In the genomic region with DNA sequence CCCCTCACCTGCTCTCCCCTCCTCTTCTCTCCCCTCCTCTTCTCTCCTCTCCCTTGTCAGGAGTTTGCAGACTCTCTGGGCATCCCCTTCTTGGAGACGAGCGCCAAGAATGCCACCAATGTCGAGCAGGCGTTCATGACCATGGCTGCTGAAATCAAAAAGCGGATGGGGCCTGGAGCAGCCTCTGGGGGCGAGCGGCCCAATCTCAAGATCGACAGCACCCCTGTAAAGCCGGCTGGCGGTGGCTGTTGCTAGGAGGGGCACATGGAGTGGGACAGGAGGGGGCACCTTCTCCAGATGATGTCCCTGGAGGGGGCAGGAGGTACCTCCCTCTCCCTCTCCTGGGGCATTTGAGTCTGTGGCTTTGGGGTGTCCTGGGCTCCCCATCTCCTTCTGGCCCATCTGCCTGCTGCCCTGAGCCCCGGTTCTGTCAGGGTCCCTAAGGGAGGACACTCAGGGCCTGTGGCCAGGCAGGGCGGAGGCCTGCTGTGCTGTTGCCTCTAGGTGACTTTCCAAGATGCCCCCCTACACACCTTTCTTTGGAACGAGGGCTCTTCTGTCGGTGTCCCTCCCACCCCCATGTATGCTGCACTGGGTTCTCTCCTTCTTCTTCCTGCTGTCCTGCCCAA, we compare ENCODE assay signal across 17 cellular contexts. TPM values are rescaled to one million over a fixed set of nuclear protein-coding genes. Genes with fewer than 3 reads are reported as not detected.
DNase-seq lines count a peak whose midpoint lies in the region; ATAC-seq, FAIRE-seq and TF ChIP-seq lines count a peak whose summit lies in the region.
"Had no signal": no experiment of that assay in that cellular context is flagged by ENCODE, and none has a peak within 500 bp of the region (broad histone marks: within the 10 kb centered on the region; RNA-seq: fewer than 3 reads in every experiment).

No MANE protein-coding gene starts in this region.

- CTCF ChIA-PET in GM12878 (lab: Yijun Ruan, JAX), result no interaction called here

- intact Hi-C loops in GM12878 (cut with micrococcal nuclease; ENCODE audit: unreplicated experiment), result no loop called here

- 98% methylated on average over 14 of the region's 14 CpGs for WGBS in GM12878 (ENCODE audit: insufficient coverage, insufficient replicate concordance, low lambda C conversion rate, missing lambda C conversion rate)
- no CpG with 5 or more reads among the region's 14 CpGs for WGBS in neuronal stem cell (ENCODE audit: extremely low coverage in 2 of 2, insufficient read length in 2 of 2, insufficient replicate concordance in 1 of 2), 2 donors

- RAD21 ChIA-PET in GM12878 (lab: Charles Lee; ENCODE audit: unreplicated experiment), result no interaction called here

- no peak overlapping the region for H2AFZ ChIP-seq in GM12878 (ENCODE audit: control insufficient read depth, low read depth, low read length)
- H2AFZ ChIP-seq in neuronal stem cell (ENCODE audit: low read length), result no peak overlapping the region

- H2BK12ac ChIP-seq in neuronal stem cell (ENCODE audit: low read length), result no peak overlapping the region

- H3K14ac ChIP-seq in neuronal stem cell (ENCODE audit: low read length), result no peak overlapping the region

- DNase-seq in GM12878 (ENCODE audit: low read depth, low spot score), result no peak
- no peak for DNase-seq in neural crest cell (ENCODE audit: low read depth, low spot score)
- no peak for DNase-seq in HuH-7.5 (ENCODE audit: low spot score)
- DNase-seq in NCI-H1436 (lab: John Stamatoyannopoulos, UW), result no peak
- no peak for DNase-seq in neuronal stem cell (ENCODE audit: low spot score)
- DNase-seq: 8988T; AML-193; C1 segment of cervical spinal cord; Calu3; CD4-positive, alpha-beta T cell; HCEC 1CT; KBM-7 had no signal

- no peak overlapping the region for H3K23ac ChIP-seq in neuronal stem cell (ENCODE audit: low read depth, low read length, poor library complexity)

- no peak for FAIRE-seq in GM12878 (lab: Jason Lieb, UNC)
- FAIRE-seq: GM19239, HepG2 had no signal

- no peak for TF ChIP-seq CTCF in GM12878 (IDR thresholded peaks at IDR 0.05 in 2 of 3, conservative IDR thresholded peaks at IDR 0.05 in 1 of 3; ENCODE audit: control insufficient read depth in 2 of 3, extremely low read depth in 1 of 3, insufficient read depth in 1 of 3, low read depth in 3 of 3, low read length in 3 of 3)
- no peak for TF ChIP-seq CTCF in neural crest cell (conservative IDR thresholded peaks at IDR 0.05)

- H3K9ac ChIP-seq in BLaER1, result no peak overlapping the region
- no peak overlapping the region for H3K9ac ChIP-seq in GM12878 (ENCODE audit: control insufficient read depth, insufficient read depth, low read length)
- H3K9ac ChIP-seq in neuronal stem cell (ENCODE audit: low read depth, low read length, poor library complexity), result no peak overlapping the region

- H3K27ac ChIP-seq in BLaER1 (no peak overlapping the region), GM12878 (ENCODE audit: control insufficient read depth, insufficient read depth) (no peak overlapping the region), neuronal stem cell (replicated peaks; ENCODE audit: low read length) (no peak overlapping the region)

- no peak overlapping the region for H3K27ac Mint-ChIP-seq in neural crest cell (ENCODE audit: unreplicated experiment)
- H3K27ac Mint-ChIP-seq: CD4-positive, alpha-beta T cell had no signal

- H4K20me1 ChIP-seq in BLaER1 (peaks cover 84% of the 10 kb centered on the region), GM12878 (ENCODE audit: control insufficient read depth, insufficient read depth) (no peaks in the 10 kb centered on the region)

- H2AK5ac ChIP-seq in neuronal stem cell (ENCODE audit: low read depth, low read length), result no peak overlapping the region

- ATAC-seq in GM12878, result no peak
- ATAC-seq: HepG2 had no signal

- peaks cover 54% of the 10 kb centered on the region for H3K36me3 ChIP-seq in BLaER1
- H3K36me3 ChIP-seq in GM12878 (ENCODE audit: control insufficient read depth in 2 of 2, insufficient read depth in 2 of 2, low read length in 1 of 2), result peaks cover 20 to 32% of the 10 kb centered on the region in 2 experiments
- peaks cover 37 to 56% of the 10 kb centered on the region in 2 donors for H3K36me3 ChIP-seq in neuronal stem cell (replicated peaks in 1 of 2; ENCODE audit: control insufficient read depth in 2 of 2, insufficient read depth in 2 of 2, low read length in 2 of 2)

- H3K79me1 ChIP-seq in neuronal stem cell (ENCODE audit: low read depth, low read length), result peaks cover 2% of the 10 kb centered on the region

- H3K79me2 ChIP-seq in GM12878 (ENCODE audit: control insufficient read depth, insufficient read depth, low read length), result peaks cover 1% of the 10 kb centered on the region

- no peaks in the 10 kb centered on the region for H3K9me3 ChIP-seq in BLaER1
- H3K9me3 ChIP-seq in GM12878 (replicated peaks; ENCODE audit: control insufficient read depth, insufficient read depth, low read length), result no peaks in the 10 kb centered on the region
- H3K9me3 ChIP-seq in neuronal stem cell (replicated peaks in 1 of 2; ENCODE audit: control insufficient read depth in 2 of 2, insufficient read depth in 1 of 2, low read depth in 1 of 2, low read length in 2 of 2), result no peaks in the 10 kb centered on the region

- H3K18ac ChIP-seq in neuronal stem cell (ENCODE audit: low read length), result no peak overlapping the region

- H3K4me2 ChIP-seq in BLaER1 (peak overlapping the region; percentile 52), GM12878 (ENCODE audit: control insufficient read depth, insufficient read depth) (no peak overlapping the region), neuronal stem cell (ENCODE audit: insufficient read depth, low read length, poor library complexity, severe bottlenecking) (no peak overlapping the region)

- H2BK120ac ChIP-seq in neuronal stem cell (ENCODE audit: low read depth, low read length), result no peak overlapping the region

- peaks cover 15% of the 10 kb centered on the region for H3K27me3 Mint-ChIP-seq in neural crest cell (ENCODE audit: low read depth)
- H3K27me3 Mint-ChIP-seq: CD4-positive, alpha-beta T cell had no signal

- H3K4me1 ChIP-seq in BLaER1 (peaks cover 49% of the 10 kb centered on the region), GM12878 (ENCODE audit: control insufficient read depth, insufficient read depth, low read length) (peaks cover 5% of the 10 kb centered on the region), neuronal stem cell (ENCODE audit: control insufficient read depth in 2 of 2, insufficient read depth in 1 of 2, low read depth in 1 of 2, low read length in 2 of 2) (peaks cover 15 to 27% of the 10 kb centered on the region in 2 donors)

- SMC1A ChIA-PET in GM12878 (lab: Charles Lee; ENCODE audit: uncharacterized antibody, unreplicated experiment), result no interaction called here

- peaks cover 23% of the 10 kb centered on the region for H3K4me1 Mint-ChIP-seq in neural crest cell

- TF ChIP-seq POLR2A in GM12878 (IDR thresholded peaks at IDR 0.05; ENCODE audit: low read depth, low read length), result no peak

- H3K4ac ChIP-seq in neuronal stem cell (ENCODE audit: low read length), result no peak overlapping the region

- BruUV-seq in GM12878 (replicated peaks; lab: Mats Ljungman, UMichigan), result TSS peak; percentile 10

- no peaks in the 10 kb centered on the region for H3K27me3 ChIP-seq in BLaER1
- H3K27me3 ChIP-seq in GM12878 (replicated peaks in 1 of 2; ENCODE audit: control insufficient read depth in 2 of 2, insufficient read depth in 2 of 2, low read length in 1 of 2), result no peaks in the 10 kb centered on the region
- no peaks in the 10 kb centered on the region for H3K27me3 ChIP-seq in neuronal stem cell (ENCODE audit: control insufficient read depth in 3 of 3, insufficient read depth in 3 of 3, low read depth in 1 of 3, low read length in 3 of 3)

- H4K8ac ChIP-seq in neuronal stem cell (ENCODE audit: low read depth, low read length), result no peak overlapping the region

- no peaks in the 10 kb centered on the region for H3K9me3 Mint-ChIP-seq in neural crest cell
- H3K9me3 Mint-ChIP-seq: CD4-positive, alpha-beta T cell had no signal

- no peak overlapping the region for H3K4me3 ChIP-seq in BLaER1
- no peak overlapping the region for H3K4me3 ChIP-seq in GM12878
- no peak overlapping the region for H3K4me3 ChIP-seq in neuronal stem cell (ENCODE audit: low read length in 2 of 2)

- POLR2A ChIA-PET in GM12878 (lab: Charles Lee), result no interaction called here

- H2BK15ac ChIP-seq in neuronal stem cell (ENCODE audit: low read length), result no peak overlapping the region

- H3K36me3 Mint-ChIP-seq in neural crest cell (ENCODE audit: low read depth), result peaks cover 2% of the 10 kb centered on the region

- no peak for TF ChIP-seq EP300 in GM12878 (IDR thresholded peaks at IDR 0.05; ENCODE audit: borderline replicate concordance in 1 of 2, control insufficient read depth in 1 of 2, low read depth in 2 of 2, low read length in 2 of 2)

- H2BK5ac ChIP-seq in neuronal stem cell (ENCODE audit: low read length), result no peak overlapping the region

- H4K91ac ChIP-seq in neuronal stem cell (ENCODE audit: low read depth, low read length, poor library complexity), result no peak overlapping the region

- in situ Hi-C loops in GM12878 (cut with MboI), result no loop called here

- H3K4me3 Mint-ChIP-seq in neural crest cell, result peak overlapping the region; percentile 66

- no peak for TF ChIP-seq RAD21 in GM12878 (IDR thresholded peaks at IDR 0.05; ENCODE audit: insufficient read depth, low read depth, low read length)

RNA-seq across cellular contexts. Expression of gene CNIH2, which starts 1.9 kb away (rescaled TPM):
- polyA plus RNA-seq in PFSK-1 (2012; ENCODE audit: insufficient read length, low read depth), result 0.30 TPM
- 0.32 and 0.58 TPM in 2 replicates for total RNA-seq in GM12878 (2013; cell fraction: nucleolus; rRNA removed)
- total RNA-seq in GM12878 (2014; rRNA removed) (0.38 and 0.62 TPM in 2 replicates), GM12878 (2014; rRNA removed; fragmentation: Illumina TruSeq; extraction: Trizol) (0.23 and 0.27 TPM in 2 replicates), GM12878 (2021) (1.2 and 2.0 TPM in 2 replicates), neural crest cell (44.6 and 46.0 TPM in 2 replicates)
- polyA plus RNA-seq in GM12878 (2011; ENCODE audit: low read depth), result 0.29 TPM
- polyA plus RNA-seq in GM12878 (2011; rRNA removed) (0.73 and 0.76 TPM in 2 replicates), GM12878 (2014; fragmentation: Illumina TruSeq; extraction: Trizol) (0.82 and 0.90 TPM in 2 replicates), GM12878 (2014; fragmentation: Nextera tagmentation; extraction: Ambion mirVana) (under 1 TPM in 1 of 2 experiments, not detected in 1; 0.07 TPM), GM12878 (2014; rRNA removed) (1.0 and 1.3 TPM in 2 replicates), GM12878 (2016; fragmentation: Nextera tagmentation; extraction: Ambion mirVana) (under 1 TPM in 1 of 2 experiments, not detected in 1; 0.19 TPM)
- polyA plus RNA-seq in GM12878 (2011; cell fraction: cytosol; rRNA removed), result 0.90 and 1.0 TPM in 2 replicates
- polyA plus RNA-seq in GM12878 (2011; cell fraction: nucleus; rRNA removed), result 2.7 and 2.9 TPM in 2 replicates
- 0.77 and 0.97 TPM in 2 replicates for polyA plus RNA-seq in GM12878 (2012)
- 1.1 TPM in 1 of 2 replicates, not detected in the other for polyA minus RNA-seq in GM12878 (2011; rRNA and poly(A)+ RNA removed)
- polyA minus RNA-seq in GM12878 (2011; cell fraction: cytosol; rRNA and poly(A)+ RNA removed), result not detected in 2 replicates
- 0.24 and 0.57 TPM in 2 replicates for polyA minus RNA-seq in GM12878 (2011; cell fraction: nucleus; rRNA and poly(A)+ RNA removed)
- 24.3 TPM for polyA plus RNA-seq in neuronal stem cell (2013, experiment 1 of 2)
- 24.3 TPM for polyA plus RNA-seq in neuronal stem cell (2013, experiment 2 of 2)

RNA-seq across cellular contexts. Expression of gene RAB1B, which starts 7.7 kb away (rescaled TPM):
- polyA plus RNA-seq in PFSK-1 (2012; ENCODE audit: insufficient read length, low read depth), result 123 TPM
- 16.5 and 17.0 TPM in 2 replicates for total RNA-seq in GM12878 (2013; cell fraction: nucleolus; rRNA removed)
- 130 and 142 TPM in 2 replicates for total RNA-seq in GM12878 (2014; rRNA removed)
- total RNA-seq in GM12878 (2014; rRNA removed; fragmentation: Illumina TruSeq; extraction: Trizol), result 61.7 and 69.3 TPM in 2 replicates
- total RNA-seq in GM12878 (2021), result 138 and 150 TPM in 2 replicates
- polyA plus RNA-seq in GM12878 (2011; ENCODE audit: low read depth), result 39.7 TPM
- polyA plus RNA-seq in GM12878 (2011; rRNA removed), result 53.4 and 130 TPM in 2 replicates
- polyA plus RNA-seq in GM12878 (2011; cell fraction: cytosol; rRNA removed), result 222 and 264 TPM in 2 replicates
- 109 and 129 TPM in 2 replicates for polyA plus RNA-seq in GM12878 (2011; cell fraction: nucleus; rRNA removed)
- 97.6 and 106 TPM in 2 replicates for polyA plus RNA-seq in GM12878 (2012)
- 65.1 and 117 TPM in 2 replicates for polyA plus RNA-seq in GM12878 (2014; fragmentation: Illumina TruSeq; extraction: Trizol)
- polyA plus RNA-seq in GM12878 (2014; fragmentation: Nextera tagmentation; extraction: Ambion mirVana), result 10 to 100 TPM; 10.4 to 15.6 TPM
- polyA plus RNA-seq in GM12878 (2014; rRNA removed), result 193 and 221 TPM in 2 replicates
- polyA plus RNA-seq in GM12878 (2016; fragmentation: Nextera tagmentation; extraction: Ambion mirVana), result 10 to 100 TPM; 66.1 to 76.4 TPM
- polyA minus RNA-seq in GM12878 (2011; rRNA and poly(A)+ RNA removed), result 105 and 171 TPM in 2 replicates
- 62.7 and 73.4 TPM in 2 replicates for polyA minus RNA-seq in GM12878 (2011; cell fraction: cytosol; rRNA and poly(A)+ RNA removed)
- 14.0 and 21.5 TPM in 2 replicates for polyA minus RNA-seq in GM12878 (2011; cell fraction: nucleus; rRNA and poly(A)+ RNA removed)
- total RNA-seq in neural crest cell, result 114 and 116 TPM in 2 replicates
- polyA plus RNA-seq in neuronal stem cell (2013, experiment 1 of 2), result 109 TPM
- polyA plus RNA-seq in neuronal stem cell (2013, experiment 2 of 2), result 106 TPM

RNA-seq across cellular contexts. Expression of gene YIF1A, which starts 12.8 kb away (rescaled TPM):
- polyA plus RNA-seq in PFSK-1 (2012; ENCODE audit: insufficient read length, low read depth), result 198 TPM
- total RNA-seq in GM12878 (2013; cell fraction: nucleolus; rRNA removed), result 40.4 and 41.0 TPM in 2 replicates
- total RNA-seq in GM12878 (2014; rRNA removed) (97.7 and 123 TPM in 2 replicates), GM12878 (2014; rRNA removed; fragmentation: Illumina TruSeq; extraction: Trizol) (30.4 and 37.3 TPM in 2 replicates), GM12878 (2021) (84.0 and 91.0 TPM in 2 replicates), neural crest cell (59.4 and 60.9 TPM in 2 replicates)
- 66.9 TPM for polyA plus RNA-seq in GM12878 (2011; ENCODE audit: low read depth)
- polyA plus RNA-seq in GM12878 (2011; rRNA removed) (17.2 and 40.2 TPM in 2 replicates), GM12878 (2014; fragmentation: Illumina TruSeq; extraction: Trizol) (40.0 and 52.5 TPM in 2 replicates), GM12878 (2014; fragmentation: Nextera tagmentation; extraction: Ambion mirVana) (10 to 100 TPM in 1 of 2 experiments, 1 to 10 TPM in 1; 6.6 to 17.5 TPM), GM12878 (2014; rRNA removed) (93.2 and 96.0 TPM in 2 replicates), GM12878 (2016; fragmentation: Nextera tagmentation; extraction: Ambion mirVana) (100 to 1,000 TPM; 111 to 128 TPM)
- 108 and 130 TPM in 2 replicates for polyA plus RNA-seq in GM12878 (2011; cell fraction: cytosol; rRNA removed)
- polyA plus RNA-seq in GM12878 (2011; cell fraction: nucleus; rRNA removed), result 81.0 and 87.6 TPM in 2 replicates
- polyA plus RNA-seq in GM12878 (2012), result 63.6 and 76.4 TPM in 2 replicates
- 65.0 and 103 TPM in 2 replicates for polyA minus RNA-seq in GM12878 (2011; rRNA and poly(A)+ RNA removed)
- 46.4 and 50.5 TPM in 2 replicates for polyA minus RNA-seq in GM12878 (2011; cell fraction: cytosol; rRNA and poly(A)+ RNA removed)
- polyA minus RNA-seq in GM12878 (2011; cell fraction: nucleus; rRNA and poly(A)+ RNA removed), result 21.9 and 37.2 TPM in 2 replicates
- polyA plus RNA-seq in neuronal stem cell (2013, experiment 1 of 2), result 75.4 TPM
- 75.5 TPM for polyA plus RNA-seq in neuronal stem cell (2013, experiment 2 of 2)

RNA-seq across cellular contexts. Expression of gene TMEM151A, which starts 15.6 kb away (rescaled TPM):
- polyA plus RNA-seq in PFSK-1 (2012; ENCODE audit: insufficient read length, low read depth), result not detected
- total RNA-seq in GM12878 (2013; cell fraction: nucleolus; rRNA removed), result not detected in 2 replicates
- total RNA-seq in GM12878 (2014; rRNA removed) (not detected in 2 replicates), GM12878 (2014; rRNA removed; fragmentation: Illumina TruSeq; extraction: Trizol) (not detected in 2 replicates), GM12878 (2021) (0.11 TPM in 1 of 2 replicates, not detected in the other), neural crest cell (0.57 and 1.0 TPM in 2 replicates)
- polyA plus RNA-seq in GM12878 (2011; ENCODE audit: low read depth), result not detected
- polyA plus RNA-seq in GM12878 (2011; rRNA removed) (not detected in 2 replicates), GM12878 (2014; fragmentation: Illumina TruSeq; extraction: Trizol) (not detected in 2 replicates), GM12878 (2014; fragmentation: Nextera tagmentation; extraction: Ambion mirVana) (not detected), GM12878 (2014; rRNA removed) (0.04 TPM in 1 of 2 replicates, not detected in the other), GM12878 (2016; fragmentation: Nextera tagmentation; extraction: Ambion mirVana) (not detected)
- 0.03 TPM in 1 of 2 replicates, not detected in the other for polyA plus RNA-seq in GM12878 (2011; cell fraction: cytosol; rRNA removed)
- polyA plus RNA-seq in GM12878 (2011; cell fraction: nucleus; rRNA removed), result not detected in 2 replicates
- 0.07 TPM in 1 of 2 replicates, not detected in the other for polyA plus RNA-seq in GM12878 (2012)
- polyA minus RNA-seq in GM12878 (2011; rRNA and poly(A)+ RNA removed), result not detected in 2 replicates
- not detected in 2 replicates for polyA minus RNA-seq in GM12878 (2011; cell fraction: cytosol; rRNA and poly(A)+ RNA removed)
- polyA minus RNA-seq in GM12878 (2011; cell fraction: nucleus; rRNA and poly(A)+ RNA removed), result not detected in 2 replicates
- 0.15 TPM for polyA plus RNA-seq in neuronal stem cell (2013, experiment 1 of 2)
- polyA plus RNA-seq in neuronal stem cell (2013, experiment 2 of 2), result 0.17 TPM
- total RNA-seq: Daoy had no signal

RNA-seq across cellular contexts. Expression of gene KLC2, which starts 18.6 kb away (rescaled TPM):
- polyA plus RNA-seq in PFSK-1 (2012; ENCODE audit: insufficient read length, low read depth), result 81.5 TPM
- total RNA-seq in GM12878 (2013; cell fraction: nucleolus; rRNA removed), result 28.6 and 37.5 TPM in 2 replicates
- total RNA-seq in GM12878 (2014; rRNA removed), result 10.2 and 10.3 TPM in 2 replicates
- total RNA-seq in GM12878 (2014; rRNA removed; fragmentation: Illumina TruSeq; extraction: Trizol), result 6.2 and 9.6 TPM in 2 replicates
- 29.9 and 35.0 TPM in 2 replicates for total RNA-seq in GM12878 (2021)
- polyA plus RNA-seq in GM12878 (2011; ENCODE audit: low read depth), result 7.6 TPM
- polyA plus RNA-seq in GM12878 (2011; rRNA removed), result 3.4 and 9.4 TPM in 2 replicates
- polyA plus RNA-seq in GM12878 (2011; cell fraction: cytosol; rRNA removed), result 10.8 and 15.5 TPM in 2 replicates
- polyA plus RNA-seq in GM12878 (2011; cell fraction: nucleus; rRNA removed), result 66.8 and 75.2 TPM in 2 replicates
- polyA plus RNA-seq in GM12878 (2012), result 11.2 and 12.3 TPM in 2 replicates
- 3.2 and 10.3 TPM in 2 replicates for polyA plus RNA-seq in GM12878 (2014; fragmentation: Illumina TruSeq; extraction: Trizol)
- polyA plus RNA-seq in GM12878 (2014; fragmentation: Nextera tagmentation; extraction: Ambion mirVana), result under 1 TPM in 1 of 2 experiments, not detected in 1; 0.14 TPM
- polyA plus RNA-seq in GM12878 (2014; rRNA removed), result 22.3 and 31.5 TPM in 2 replicates
- 10 to 100 TPM; 15.2 to 18.8 TPM for polyA plus RNA-seq in GM12878 (2016; fragmentation: Nextera tagmentation; extraction: Ambion mirVana)
- 19.8 and 22.3 TPM in 2 replicates for polyA minus RNA-seq in GM12878 (2011; rRNA and poly(A)+ RNA removed)
- polyA minus RNA-seq in GM12878 (2011; cell fraction: cytosol; rRNA and poly(A)+ RNA removed), result 15.5 and 15.6 TPM in 2 replicates
- polyA minus RNA-seq in GM12878 (2011; cell fraction: nucleus; rRNA and poly(A)+ RNA removed), result 15.0 and 23.2 TPM in 2 replicates
- total RNA-seq in neural crest cell, result 64.5 and 70.8 TPM in 2 replicates
- polyA plus RNA-seq in neuronal stem cell (2013, experiment 1 of 2), result 47.2 TPM
- 45.3 TPM for polyA plus RNA-seq in neuronal stem cell (2013, experiment 2 of 2)

Comparison
In these comparisons a context has a peak if more than half of its experiments do, and no peak if none do; other contexts are left out.
1. RNA of gene CNIH2, which starts 1.9 kb away (total RNA-seq): 44.6 to 46.0 TPM in neural crest cell; 0.23 to 2.0 TPM in GM12878; every median in the first group is over 10 times any median in the second.